Comparison of ENCODE assay signal across 10 cellular contexts in the genomic region with DNA sequence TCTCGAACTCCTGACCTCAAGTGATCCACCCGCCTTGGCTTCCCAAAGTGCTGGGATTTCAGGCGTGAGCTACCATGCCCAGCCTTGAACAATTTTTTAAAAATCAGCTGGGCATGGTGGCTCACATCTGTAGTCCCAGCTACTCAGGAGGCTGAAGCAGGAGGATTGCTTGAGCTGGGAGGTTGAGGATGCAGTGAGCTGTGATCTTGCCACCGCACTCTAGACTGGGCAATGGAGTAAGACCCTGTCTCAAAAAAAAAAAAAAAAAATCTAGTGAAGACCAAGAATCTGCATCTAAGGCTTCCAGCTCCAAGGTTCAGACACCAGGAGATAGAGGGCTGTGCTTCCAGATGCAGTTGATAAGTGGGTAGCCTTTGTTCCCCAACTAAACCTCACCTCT. TPM values are rescaled to one million over a fixed set of nuclear protein-coding genes. Genes with fewer than 3 reads are reported as not detected.
"Had no signal": no experiment of that assay in that cellular context is flagged by ENCODE, and none has a peak within 500 bp of the region (broad histone marks: within the 10 kb centered on the region; RNA-seq: fewer than 3 reads in every experiment).

No MANE protein-coding gene starts in this region.

- H3K9me3 ChIP-seq: HAP-1 had no signal

- H3K27ac ChIP-seq: GM23248, HL-60 had no signal

- H2AFZ ChIP-seq: GM23248 had no signal

- H3K9ac ChIP-seq: GM23248 had no signal

- DNase-seq: GM23248, GOT3, H7, IMR-90, KBM-7 had no signal

- H3K4me1 ChIP-seq: HAP-1 had no signal

- ATAC-seq: HCT116 had no signal

- H3K4me3 ChIP-seq: GM23248, HAP-1 had no signal

RNA-seq across cellular contexts. Expression of gene KLF1, which starts 22.9 kb away (rescaled TPM):
- total RNA-seq: H4, HT1080, IMR-90 had no signal
- polyA plus RNA-seq: GM23248, IMR-90 had no signal

RNA-seq across cellular contexts. Expression of gene MAST1, which starts 25.8 kb away (rescaled TPM):
- total RNA-seq: GM23248 had no signal

RNA-seq across cellular contexts. Expression of gene RTBDN, which starts 29.8 kb away (rescaled TPM):
- total RNA-seq: GM23248, H4, HT1080, IMR-90 had no signal
- polyA plus RNA-seq: GM23248 had no signal
